2 cellular contexts compared by ENCODE assay signal in genomic region chr10:112262556-112262955, GRCh38.
TF ChIP-seq lines count a peak whose summit lies in the region.

No MANE protein-coding gene starts in this region.

TF ChIP-seq in GM23338, 12 proteins besides CTCF, POLR2A, EP300 and RAD21 (continued from another document):
- TF ChIP-seq ZNF462 (CRISPR knock-in tag; IDR thresholded peaks at IDR 0.05): no peak
- TF ChIP-seq ZNF114 (CRISPR knock-in tag; IDR thresholded peaks at IDR 0.05): no peak
- TF ChIP-seq POLR2AphosphoS5 (IDR thresholded peaks at IDR 0.05; ENCODE audit: low read depth): no peak
- no peak for TF ChIP-seq ETS1 (IDR thresholded peaks at IDR 0.05)
- no peak for TF ChIP-seq JUNB (IDR thresholded peaks at IDR 0.05; ENCODE audit: unreplicated experiment)
- TF ChIP-seq, protein P1, sequence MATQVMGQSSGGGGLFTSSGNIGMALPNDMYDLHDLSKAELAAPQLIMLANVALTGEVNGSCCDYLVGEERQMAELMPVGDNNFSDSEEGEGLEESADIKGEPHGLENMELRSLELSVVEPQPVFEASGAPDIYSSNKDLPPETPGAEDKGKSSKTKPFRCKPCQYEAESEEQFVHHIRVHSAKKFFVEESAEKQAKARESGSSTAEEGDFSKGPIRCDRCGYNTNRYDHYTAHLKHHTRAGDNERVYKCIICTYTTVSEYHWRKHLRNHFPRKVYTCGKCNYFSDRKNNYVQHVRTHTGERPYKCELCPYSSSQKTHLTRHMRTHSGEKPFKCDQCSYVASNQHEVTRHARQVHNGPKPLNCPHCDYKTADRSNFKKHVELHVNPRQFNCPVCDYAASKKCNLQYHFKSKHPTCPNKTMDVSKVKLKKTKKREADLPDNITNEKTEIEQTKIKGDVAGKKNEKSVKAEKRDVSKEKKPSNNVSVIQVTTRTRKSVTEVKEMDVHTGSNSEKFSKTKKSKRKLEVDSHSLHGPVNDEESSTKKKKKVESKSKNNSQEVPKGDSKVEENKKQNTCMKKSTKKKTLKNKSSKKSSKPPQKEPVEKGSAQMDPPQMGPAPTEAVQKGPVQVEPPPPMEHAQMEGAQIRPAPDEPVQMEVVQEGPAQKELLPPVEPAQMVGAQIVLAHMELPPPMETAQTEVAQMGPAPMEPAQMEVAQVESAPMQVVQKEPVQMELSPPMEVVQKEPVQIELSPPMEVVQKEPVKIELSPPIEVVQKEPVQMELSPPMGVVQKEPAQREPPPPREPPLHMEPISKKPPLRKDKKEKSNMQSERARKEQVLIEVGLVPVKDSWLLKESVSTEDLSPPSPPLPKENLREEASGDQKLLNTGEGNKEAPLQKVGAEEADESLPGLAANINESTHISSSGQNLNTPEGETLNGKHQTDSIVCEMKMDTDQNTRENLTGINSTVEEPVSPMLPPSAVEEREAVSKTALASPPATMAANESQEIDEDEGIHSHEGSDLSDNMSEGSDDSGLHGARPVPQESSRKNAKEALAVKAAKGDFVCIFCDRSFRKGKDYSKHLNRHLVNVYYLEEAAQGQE (IDR thresholded peaks at IDR 0.05; ENCODE audit: unreplicated experiment): no peak
- no peak for TF ChIP-seq EZH2phosphoT487 (IDR thresholded peaks at IDR 0.05; ENCODE audit: unreplicated experiment)
- TF ChIP-seq EZH2 (IDR thresholded peaks at IDR 0.05; ENCODE audit: low read depth, unreplicated experiment): no peak
- TF ChIP-seq STAT1 (IDR thresholded peaks at IDR 0.05; ENCODE audit: unreplicated experiment): no peak

TF ChIP-seq in HepG2, 621 proteins besides CTCF, POLR2A, EP300 and RAD21 (continued from another document):
- TF ChIP-seq, protein P2, sequence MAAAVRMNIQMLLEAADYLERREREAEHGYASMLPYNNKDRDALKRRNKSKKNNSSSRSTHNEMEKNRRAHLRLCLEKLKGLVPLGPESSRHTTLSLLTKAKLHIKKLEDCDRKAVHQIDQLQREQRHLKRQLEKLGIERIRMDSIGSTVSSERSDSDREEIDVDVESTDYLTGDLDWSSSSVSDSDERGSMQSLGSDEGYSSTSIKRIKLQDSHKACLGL (CRISPR knock-in tag; IDR thresholded peaks at IDR 0.05): 0 out of 2 replicates have a peak, but pooled peaks have one; percentile 42
- TF ChIP-seq ELF3 (CRISPR knock-in tag; IDR thresholded peaks at IDR 0.05): no peak
- no peak for TF ChIP-seq ZEB1 (IDR thresholded peaks at IDR 0.05; ENCODE audit: insufficient replicate concordance, low read depth)
- TF ChIP-seq TAF15 (IDR thresholded peaks at IDR 0.05; ENCODE audit: low read depth, low read length, poor library complexity, severe bottlenecking): no peak
- peak; percentile 43; the same call in 1 of the 2 replicates for TF ChIP-seq FOSL2 (CRISPR knock-in tag; IDR thresholded peaks at IDR 0.05)
- 0 out of 2 replicates have a peak, but pooled peaks have one; percentile 9 for TF ChIP-seq ZNF777 (CRISPR knock-in tag; IDR thresholded peaks at IDR 0.05)
- no peak for TF ChIP-seq SOX6 (IDR thresholded peaks at IDR 0.05)
- 0 out of 2 replicates have a peak, but pooled peaks have one; percentile 31 for TF ChIP-seq SOX6 (CRISPR knock-in tag; IDR thresholded peaks at IDR 0.05)
- TF ChIP-seq POGZ (CRISPR knock-in tag; IDR thresholded peaks at IDR 0.05): 0 out of 2 replicates have a peak, but pooled peaks have one; percentile 29
TF ChIP-seq in HepG2: peak in this region for 6.
